ENCODE assay signal across 25 cellular contexts in genomic region chr20:32129863-32130262, GRCh38. TPM values are rescaled to one million over a fixed set of nuclear protein-coding genes. Genes with fewer than 3 reads are reported as not detected.
DNase-seq lines count a peak whose midpoint lies in the region; ATAC-seq, FAIRE-seq and TF ChIP-seq lines count a peak whose summit lies in the region.
"Had no signal": no experiment of that assay in that cellular context is flagged by ENCODE, and none has a peak within 500 bp of the region (broad histone marks: within the 10 kb centered on the region; RNA-seq: fewer than 3 reads in every experiment).

No MANE protein-coding gene starts in this region.

- H3K27me3 ChIP-seq in parathyroid adenoma (ENCODE audit: control insufficient read depth, insufficient read depth, low read length) = no peaks in the 10 kb centered on the region
- H3K27me3 ChIP-seq: BLaER1 treated with 17β-estradiol and CSF1 and Interleukin-3, amounts not matched to agents 10 nM and 100 nM had no signal

- H3K36me3 ChIP-seq in parathyroid adenoma (ENCODE audit: control insufficient read depth, insufficient read depth, low read length) = no peaks in the 10 kb centered on the region

- no peak overlapping the region for H3K4me3 ChIP-seq in parathyroid adenoma (ENCODE audit: low read depth, low read length)
- H3K4me3 ChIP-seq: A549; BLaER1 treated with 17β-estradiol and CSF1 and Interleukin-3, amounts not matched to agents 10 nM and 100 nM; GM12878 had no signal

- FAIRE-seq in urothelium cell line (lab: Jason Lieb, UNC) = no peak
- FAIRE-seq: A549, GM12878, GM12892, GM18507 had no signal

- H3K36me3 Mint-ChIP-seq in activated CD4-positive, alpha-beta T cell treated with anti-CD3 and anti-CD28 coated beads for 36 hours (ENCODE audit: low read depth) = peaks cover 28% of the 10 kb centered on the region
- H3K36me3 Mint-ChIP-seq in glutamatergic neuron (ENCODE audit: unreplicated experiment) = no peaks in the 10 kb centered on the region

- POLR2A ChIA-PET in activated CD4-positive, alpha-beta T cell treated with anti-CD3 and anti-CD28 coated beads for 36 hours (lab: Charles Lee) = no interaction called here

- intact Hi-C loops in activated CD4-positive, alpha-beta T cell treated with anti-CD3 and anti-CD28 coated beads for 36 hours (cut with DNase I, micrococcal nuclease) = no loop called here

- DNase-seq in activated CD4-positive, alpha-beta T cell treated with anti-CD3 and anti-CD28 coated beads for 36 hours = no peak
- no peak for DNase-seq in activated CD4-positive, alpha-beta T cell treated with anti-CD3 and anti-CD28 coated beads, Interleukin-2, amount 50 U/mL, for 4 hours
- no peak for DNase-seq in glutamatergic neuron
- DNase-seq in urothelium cell line (ENCODE audit: low spot score) = no peak
- DNase-seq: AML-193; Calu3; CD4-positive, alpha-beta T cell; CD8-positive, alpha-beta T cell; DMS 273 treated with DMSO at 0.1 percent for 48 hours; DMS153; DMS53; DMS79; DND-41; EL; GDM1 had no signal

- H3K27ac ChIP-seq in parathyroid adenoma = peak overlapping the region; percentile 77
- H3K27ac ChIP-seq: 22Rv1; A549; BLaER1 treated with 17β-estradiol and CSF1 and Interleukin-3, amounts not matched to agents 10 nM and 100 nM; C4-2B had no signal

- no peak overlapping the region for H3K9ac ChIP-seq in parathyroid adenoma
- H3K9ac ChIP-seq: BLaER1 treated with 17β-estradiol and CSF1 and Interleukin-3, amounts not matched to agents 10 nM and 100 nM had no signal

- H2AFZ ChIP-seq in parathyroid adenoma = peak overlapping the region; percentile 34

- no peaks in the 10 kb centered on the region for H3K9me3 Mint-ChIP-seq in activated CD4-positive, alpha-beta T cell treated with anti-CD3 and anti-CD28 coated beads for 36 hours (ENCODE audit: low read depth)
- H3K9me3 Mint-ChIP-seq in glutamatergic neuron (ENCODE audit: unreplicated experiment) = no peaks in the 10 kb centered on the region
- H3K9me3 Mint-ChIP-seq: CD4-positive, alpha-beta T cell; CD8-positive, alpha-beta T cell had no signal

- no peaks in the 10 kb centered on the region for H3K9me3 ChIP-seq in parathyroid adenoma (ENCODE audit: control insufficient read depth, low read length)
- H3K9me3 ChIP-seq: A549; BLaER1 treated with 17β-estradiol and CSF1 and Interleukin-3, amounts not matched to agents 10 nM and 100 nM; Caco-2 had no signal

- no peak overlapping the region for H3K4me2 ChIP-seq in parathyroid adenoma (ENCODE audit: low read length)
- H3K4me2 ChIP-seq: A549; BLaER1 treated with 17β-estradiol and CSF1 and Interleukin-3, amounts not matched to agents 10 nM and 100 nM had no signal

- H3K4me1 Mint-ChIP-seq in activated CD4-positive, alpha-beta T cell treated with anti-CD3 and anti-CD28 coated beads for 36 hours = peaks cover 21% of the 10 kb centered on the region
- peaks cover 15% of the 10 kb centered on the region for H3K4me1 Mint-ChIP-seq in glutamatergic neuron (ENCODE audit: low read depth, unreplicated experiment)

- peaks cover 54% of the 10 kb centered on the region for H3K79me2 ChIP-seq in parathyroid adenoma

- no peak overlapping the region for H3K4me3 Mint-ChIP-seq in activated CD4-positive, alpha-beta T cell treated with anti-CD3 and anti-CD28 coated beads for 36 hours
- no peak overlapping the region for H3K4me3 Mint-ChIP-seq in glutamatergic neuron (ENCODE audit: unreplicated experiment)
- H3K4me3 Mint-ChIP-seq: B cell; CD4-positive, alpha-beta T cell; CD8-positive, alpha-beta T cell had no signal

- CTCF ChIA-PET in activated CD4-positive, alpha-beta T cell treated with anti-CD3 and anti-CD28 coated beads for 36 hours (lab: Charles Lee) = interaction anchor here (0.6 to 1.0 kb wide), 3 partner anchors 9 to 349 kb away, joined by 3 read pairs; no protein-coding TSS in a partner anchor

- H3K27me3 Mint-ChIP-seq in activated CD4-positive, alpha-beta T cell treated with anti-CD3 and anti-CD28 coated beads for 36 hours = no peaks in the 10 kb centered on the region
- peaks cover 2% of the 10 kb centered on the region for H3K27me3 Mint-ChIP-seq in glutamatergic neuron (ENCODE audit: unreplicated experiment)
- H3K27me3 Mint-ChIP-seq: B cell; CD4-positive, alpha-beta T cell had no signal

- peaks cover 31% of the 10 kb centered on the region for H3K4me1 ChIP-seq in parathyroid adenoma
- H3K4me1 ChIP-seq: A549, Caco-2 had no signal

- TF ChIP-seq CTCF in glutamatergic neuron (IDR thresholded peaks at IDR 0.05; ENCODE audit: partially characterized antibody, unreplicated experiment) (no peak), parathyroid adenoma (IDR thresholded peaks at IDR 0.05) (no peak)

- H3K27ac Mint-ChIP-seq in activated CD4-positive, alpha-beta T cell treated with anti-CD3 and anti-CD28 coated beads for 36 hours = peak overlapping the region; percentile 52
- peak overlapping the region; percentile 29 for H3K27ac Mint-ChIP-seq in glutamatergic neuron (ENCODE audit: unreplicated experiment)
- H3K27ac Mint-ChIP-seq: B cell; CD4-positive, alpha-beta T cell; CD8-positive, alpha-beta T cell had no signal

- no peak for ATAC-seq in activated CD4-positive, alpha-beta T cell treated with anti-CD3 and anti-CD28 coated beads for 36 hours
- ATAC-seq: A549; CD8-positive, alpha-beta T cell; GM12878 had no signal

RNA-seq across cellular contexts. Expression of gene TM9SF4, which starts 20.3 kb away (rescaled TPM):
- total RNA-seq in activated CD4-positive, alpha-beta T cell treated with anti-CD3 and anti-CD28 coated beads for 36 hours = 10 to 100 TPM; 43.2 to 66.5 TPM
- 106 TPM for total RNA-seq in glutamatergic neuron (ENCODE audit: unreplicated experiment)
